ENCODE assay signal across 1 cellular context in genomic region chr5:178385472-178385853, GRCh38.
TF ChIP-seq lines count a peak whose summit lies in the region.

No MANE protein-coding gene starts in this region.

TF ChIP-seq in H1, 55 proteins besides CTCF, POLR2A, EP300 and RAD21:
- TF ChIP-seq TBP (IDR thresholded peaks at IDR 0.05; ENCODE audit: low read depth, low read length) (no peak), PHF8 (conservative IDR thresholded peaks at IDR 0.05; ENCODE audit: low read depth, low read length) (no peak), USF2 (IDR thresholded peaks at IDR 0.05; ENCODE audit: low read length) (no peak), NRF1 (IDR thresholded peaks at IDR 0.05; ENCODE audit: low read depth, low read length) (no peak), CREB1 (IDR thresholded peaks at IDR 0.05) (no peak), ATF2 (IDR thresholded peaks at IDR 0.05; ENCODE audit: low read length) (no peak), SRF (IDR thresholded peaks at IDR 0.05; ENCODE audit: low read depth, low read length) (no peak)
